8 cellular contexts compared by ENCODE assay signal in the genomic region with DNA sequence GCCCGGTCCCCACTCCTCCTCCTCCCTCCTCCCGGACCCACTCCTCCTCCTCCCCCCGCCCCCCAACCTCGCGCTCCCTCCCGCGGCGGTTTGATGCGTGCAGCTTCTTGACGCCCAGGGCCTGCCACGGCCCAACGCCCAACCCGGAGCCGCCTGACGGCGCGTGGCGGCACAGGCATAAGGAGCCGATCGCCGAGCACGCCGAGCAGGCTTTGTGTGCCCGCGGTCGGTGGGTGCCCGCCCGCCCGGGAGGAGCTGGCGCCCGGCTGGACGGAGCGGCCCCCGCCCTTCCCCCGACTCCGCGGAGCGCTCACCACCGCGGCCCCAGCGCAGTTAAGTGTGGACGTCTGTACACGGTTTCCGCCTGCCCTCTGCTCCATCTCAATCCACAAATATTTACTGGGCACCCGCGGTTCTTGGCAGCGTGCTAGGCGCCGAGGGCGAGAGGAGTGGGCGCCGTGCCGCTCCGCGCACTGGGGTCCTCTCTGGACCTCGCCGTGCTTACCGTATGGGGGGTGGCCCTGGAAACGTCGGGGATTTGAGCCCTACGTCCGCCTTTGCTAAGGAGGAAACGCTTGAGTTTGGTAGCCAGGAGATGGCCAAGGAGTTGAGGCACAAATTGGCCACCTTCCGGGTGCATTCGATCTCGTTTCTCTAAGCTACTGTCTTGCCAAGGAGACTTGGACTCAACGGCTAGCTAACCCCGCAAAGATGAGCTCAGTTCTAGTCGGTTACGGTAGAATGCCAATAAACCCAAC. TPM values are rescaled to one million over a fixed set of nuclear protein-coding genes. Genes with fewer than 3 reads are reported as not detected.
DNase-seq lines count a peak whose midpoint lies in the region; ATAC-seq, FAIRE-seq and TF ChIP-seq lines count a peak whose summit lies in the region.

No MANE protein-coding gene starts in this region.

- H3K9ac ChIP-seq in keratinocyte (ENCODE audit: control insufficient read depth, extremely low read depth, insufficient read depth, low read length), result peak overlapping the region; percentile 100

- DNase-seq in AG08395 (ENCODE audit: low spot score) (peak; percentile 92), NCI-H446 (lab: John Stamatoyannopoulos, UW) (peak; percentile 84 to 98), cerebellar cortex (ENCODE audit: low spot score) (peak; percentile 97), keratinocyte (ENCODE audit: low read depth, low spot score) (no peak)
- DNase-seq in activated CD4-positive, CD25-positive, alpha-beta regulatory T cell treated with anti-CD3 and anti-CD28 coated beads, Interleukin-2, amount 50 U/mL, for 72 hours, result peak; percentile 89
- DNase-seq in stimulated activated CD4-positive, alpha-beta T cell treated with anti-CD3 and anti-CD28 coated beads, Interleukin-12 subunit alpha, Interleukin-12 subunit beta, amount 100 ng/mL, for 4 hours, result peak; percentile 97

- no peaks in the 10 kb centered on the region for H4K20me1 ChIP-seq in keratinocyte (ENCODE audit: control insufficient read depth, extremely low read depth, insufficient read depth, low read length)

- peaks cover 37% of the 10 kb centered on the region for H3K4me1 ChIP-seq in keratinocyte (ENCODE audit: control insufficient read depth, extremely low read depth, insufficient read depth, low read length)

- no peak for FAIRE-seq in keratinocyte (lab: Jason Lieb, UNC)

- H3K9me1 ChIP-seq in keratinocyte (ENCODE audit: control insufficient read depth, extremely low read depth, insufficient read depth, low read length), result no peaks in the 10 kb centered on the region

- in situ Hi-C loops in GM18951 (cut with MboI; ENCODE audit: low sequenced_read_pairs, unreplicated experiment), result no loop called here

- peaks cover 3 to 12% of the 10 kb centered on the region in 2 experiments for H3K36me3 ChIP-seq in keratinocyte (ENCODE audit: control insufficient read depth in 2 of 2, extremely low read depth in 1 of 2, insufficient read depth in 2 of 2, low read length in 2 of 2)

- no peaks in the 10 kb centered on the region for H3K9me3 ChIP-seq in keratinocyte (ENCODE audit: control insufficient read depth, low read depth, low read length)

- H3K27me3 ChIP-seq in keratinocyte (ENCODE audit: control insufficient read depth, extremely low read depth, insufficient read depth, low read length), result no peaks in the 10 kb centered on the region

- dilution Hi-C loops in keratinocyte (cut with MboI; ENCODE audit: extremely low pct_ligation_motif_present, low sequenced_read_pairs), result no loop called here

- H3K4me2 ChIP-seq in keratinocyte (ENCODE audit: control insufficient read depth, extremely low read depth, insufficient read depth, low read depth, low read length), result peak overlapping the region; percentile 95

- peak; percentile 70 for TF ChIP-seq POLR2A in GM18951 (IDR thresholded peaks at IDR 0.05; ENCODE audit: extremely low read depth, insufficient read depth, insufficient read length)

- peak overlapping the region; percentile 98 for H3K27ac ChIP-seq in keratinocyte (ENCODE audit: control insufficient read depth, insufficient read depth, low read length)

- H2AFZ ChIP-seq in keratinocyte (ENCODE audit: control insufficient read depth, low read length), result peak overlapping the region; percentile 66

- ATAC-seq in HG03354 (IDR thresholded peaks at IDR 0.05; ENCODE audit: poor library complexity, severe bottlenecking, unreplicated experiment), result peak; percentile 63

- peak in 1 of 3 experiments; percentile 21 for TF ChIP-seq CTCF in keratinocyte (optimal IDR thresholded peaks at IDR 0.05 in 1 of 3, IDR thresholded peaks at IDR 0.05 in 1 of 3, conservative IDR thresholded peaks at IDR 0.05 in 1 of 3; ENCODE audit: extremely low read depth in 1 of 3, insufficient read depth in 2 of 3, low read length in 3 of 3)

- H3K79me2 ChIP-seq in keratinocyte (ENCODE audit: control insufficient read depth, insufficient read depth, low read length), result peaks cover 55% of the 10 kb centered on the region

- H3K4me3 ChIP-seq in keratinocyte (ENCODE audit: control insufficient read depth in 2 of 3, extremely low read depth in 1 of 3, insufficient read depth in 2 of 3, low read depth in 1 of 3, low read length in 3 of 3), result peak overlapping the region; percentile 73 to 97 (median 88)

RNA-seq across cellular contexts. Expression of a gene that starts 0.4 kb away (rescaled TPM):
- polyA plus RNA-seq in keratinocyte, result 172 to 240 TPM (median 196 TPM) in 3 replicates
- polyA plus RNA-seq in keratinocyte (2011; ENCODE audit: low read depth), result 161 TPM
- 221 and 240 TPM in 2 replicates for polyA plus RNA-seq in keratinocyte (2011; cell fraction: cytosol; rRNA removed)
- 107 and 111 TPM in 2 replicates for polyA plus RNA-seq in keratinocyte (2011; cell fraction: nucleus; rRNA removed)
- 213 and 246 TPM in 2 replicates for polyA plus RNA-seq in keratinocyte (2012; ENCODE audit: low replicate concordance)
- polyA minus RNA-seq in keratinocyte, result 108 to 149 TPM (median 125 TPM) in 3 replicates
- polyA minus RNA-seq in keratinocyte (2011; cell fraction: cytosol; rRNA and poly(A)+ RNA removed), result 141 TPM
- 32.3 and 52.1 TPM in 2 replicates for polyA minus RNA-seq in keratinocyte (2011; cell fraction: nucleus; rRNA and poly(A)+ RNA removed)

RNA-seq across cellular contexts. Expression of a gene that starts 11.0 kb away (rescaled TPM):
- polyA plus RNA-seq in keratinocyte, result 111 to 157 TPM (median 122 TPM) in 3 replicates
- 31.8 TPM for polyA plus RNA-seq in keratinocyte (2011; ENCODE audit: low read depth)
- 112 and 122 TPM in 2 replicates for polyA plus RNA-seq in keratinocyte (2011; cell fraction: cytosol; rRNA removed)
- polyA plus RNA-seq in keratinocyte (2011; cell fraction: nucleus; rRNA removed), result 91.7 and 94.5 TPM in 2 replicates
- polyA plus RNA-seq in keratinocyte (2012; ENCODE audit: low replicate concordance), result 101 and 133 TPM in 2 replicates
- polyA minus RNA-seq in keratinocyte, result 39.4 to 55.6 TPM (median 50.9 TPM) in 3 replicates
- polyA minus RNA-seq in keratinocyte (2011; cell fraction: cytosol; rRNA and poly(A)+ RNA removed), result 43.4 TPM
- 16.8 and 19.2 TPM in 2 replicates for polyA minus RNA-seq in keratinocyte (2011; cell fraction: nucleus; rRNA and poly(A)+ RNA removed)

RNA-seq across cellular contexts. Expression of a gene that starts 15.4 kb away (rescaled TPM):
- 29.9 to 70.7 TPM (median 40.4 TPM) in 3 replicates for polyA plus RNA-seq in keratinocyte
- polyA plus RNA-seq in keratinocyte (2011; ENCODE audit: low read depth), result 21.7 TPM
- polyA plus RNA-seq in keratinocyte (2011; cell fraction: cytosol; rRNA removed), result 41.7 and 46.6 TPM in 2 replicates
- 54.2 and 58.5 TPM in 2 replicates for polyA plus RNA-seq in keratinocyte (2011; cell fraction: nucleus; rRNA removed)
- polyA plus RNA-seq in keratinocyte (2012; ENCODE audit: low replicate concordance), result 42.9 and 47.9 TPM in 2 replicates
- polyA minus RNA-seq in keratinocyte, result 60.5 to 95.5 TPM (median 69.6 TPM) in 3 replicates
- polyA minus RNA-seq in keratinocyte (2011; cell fraction: cytosol; rRNA and poly(A)+ RNA removed), result 48.7 TPM
- polyA minus RNA-seq in keratinocyte (2011; cell fraction: nucleus; rRNA and poly(A)+ RNA removed), result 32.6 and 42.6 TPM in 2 replicates

RNA-seq across cellular contexts. Expression of a gene that starts 23.3 kb away (rescaled TPM):
- 48.1 to 56.6 TPM (median 48.6 TPM) in 3 replicates for polyA plus RNA-seq in keratinocyte
- polyA plus RNA-seq in keratinocyte (2011; ENCODE audit: low read depth), result 19.9 TPM
- 44.2 and 61.0 TPM in 2 replicates for polyA plus RNA-seq in keratinocyte (2011; cell fraction: cytosol; rRNA removed)
- polyA plus RNA-seq in keratinocyte (2011; cell fraction: nucleus; rRNA removed), result 44.3 and 44.4 TPM in 2 replicates
- polyA plus RNA-seq in keratinocyte (2012; ENCODE audit: low replicate concordance), result 20.2 and 33.8 TPM in 2 replicates
- polyA minus RNA-seq in keratinocyte, result 47.8 to 55.4 TPM (median 54.2 TPM) in 3 replicates
- 25.9 TPM for polyA minus RNA-seq in keratinocyte (2011; cell fraction: cytosol; rRNA and poly(A)+ RNA removed)
- polyA minus RNA-seq in keratinocyte (2011; cell fraction: nucleus; rRNA and poly(A)+ RNA removed), result 18.7 and 32.7 TPM in 2 replicates

RNA-seq across cellular contexts. Expression of a gene that starts 23.6 kb away (rescaled TPM):
- polyA plus RNA-seq in keratinocyte, result 6.0 to 10.7 TPM (median 6.3 TPM) in 3 replicates
- 29.2 TPM for polyA plus RNA-seq in keratinocyte (2011; ENCODE audit: low read depth)
- 3.5 and 4.8 TPM in 2 replicates for polyA plus RNA-seq in keratinocyte (2011; cell fraction: cytosol; rRNA removed)
- polyA plus RNA-seq in keratinocyte (2011; cell fraction: nucleus; rRNA removed), result 18.7 and 19.7 TPM in 2 replicates
- 10.8 and 31.9 TPM in 2 replicates for polyA plus RNA-seq in keratinocyte (2012; ENCODE audit: low replicate concordance)
- 4.8 to 11.0 TPM (median 7.8 TPM) in 3 replicates for polyA minus RNA-seq in keratinocyte
- polyA minus RNA-seq in keratinocyte (2011; cell fraction: cytosol; rRNA and poly(A)+ RNA removed), result 8.4 TPM
- 7.8 and 10.3 TPM in 2 replicates for polyA minus RNA-seq in keratinocyte (2011; cell fraction: nucleus; rRNA and poly(A)+ RNA removed)
